In the genomic region with DNA sequence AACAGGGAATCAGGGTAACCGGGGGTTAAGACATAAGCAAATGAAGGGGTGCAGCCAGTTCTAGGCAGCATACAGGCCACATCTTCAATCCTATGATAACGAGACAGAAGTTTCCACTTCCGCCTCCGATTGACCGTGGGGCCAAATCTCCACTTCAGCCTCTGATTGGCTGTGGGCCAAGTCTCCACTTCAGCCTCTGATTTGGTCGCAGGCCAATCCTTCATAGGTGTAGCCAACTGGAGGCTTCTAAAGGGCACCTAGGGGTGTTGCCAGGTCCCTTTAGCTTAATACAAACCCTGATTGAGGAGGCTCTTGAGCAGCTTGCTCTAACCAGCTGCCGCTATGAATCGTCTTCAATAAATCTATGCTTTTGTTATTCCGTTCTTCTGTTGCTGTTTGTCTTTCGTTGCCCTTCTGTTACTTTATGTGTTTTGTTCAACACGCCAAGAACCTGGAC, we compare ENCODE assay signal across 11 cellular contexts. TPM values are rescaled to one million over a fixed set of nuclear protein-coding genes. Genes with fewer than 3 reads are reported as not detected.
DNase-seq lines count a peak whose midpoint lies in the region; ATAC-seq, FAIRE-seq and TF ChIP-seq lines count a peak whose summit lies in the region.
"Had no signal": no experiment of that assay in that cellular context is flagged by ENCODE, and none has a peak within 500 bp of the region (broad histone marks: within the 10 kb centered on the region; RNA-seq: fewer than 3 reads in every experiment).

No MANE protein-coding gene starts in this region.

- no peaks in the 10 kb centered on the region for H4K20me1 ChIP-seq in endothelial cell of umbilical vein (replicated peaks; ENCODE audit: control insufficient read depth, extremely low read depth, insufficient read depth, low read length)

- no peaks in the 10 kb centered on the region for H3K27me3 ChIP-seq in endothelial cell of umbilical vein (ENCODE audit: control insufficient read depth in 2 of 2, insufficient read depth in 2 of 2, low read length in 2 of 2)
- no peaks in the 10 kb centered on the region for H3K27me3 ChIP-seq in testis

- H3K36me3 ChIP-seq in endothelial cell of umbilical vein (ENCODE audit: control insufficient read depth in 2 of 2, extremely low read depth in 1 of 2, insufficient read depth in 2 of 2, low read length in 2 of 2) (no peaks in the 10 kb centered on the region), testis (ENCODE audit: low read depth, missing control alignments) (no peaks in the 10 kb centered on the region)

- H3K4me3 ChIP-seq in endothelial cell of umbilical vein (replicated peaks in 1 of 3; ENCODE audit: insufficient read depth in 1 of 3, low read depth in 1 of 3, low read length in 3 of 3) (no peak overlapping the region), testis (no peak overlapping the region)

- WGBS in testis, 2 donors: 40 to 43% methylated on average over 10 to 11 of the region's 11 CpGs

- intact Hi-C loops in endothelial cell of umbilical vein (cut with micrococcal nuclease): loop anchor here (5.0 kb wide), 1 partner anchor 78 kb away; a partner anchor contains a TSS
- intact Hi-C loops in testis (cut with DNase I; ENCODE audit: low total_unique reads): no loop called here

- H3K4me2 ChIP-seq in endothelial cell of umbilical vein (ENCODE audit: insufficient read depth, low read length): no peak overlapping the region

- DNase-seq in DMS 273 (lab: John Stamatoyannopoulos, UW; ENCODE audit: unreplicated experiment) (peak; percentile 89), NCI-H510A treated with DMSO at 0.1 percent for 48 hours (lab: John Stamatoyannopoulos, UW) (peak; percentile 94), endothelial cell of umbilical vein (ENCODE audit: low read depth, low spot score) (no peak), testis (peak; percentile 75), HuH-7.5 (ENCODE audit: low spot score) (no peak), SW 1271 (lab: John Stamatoyannopoulos, UW) (no peak)

- no TSS peak for BruUV-seq in endothelial cell of umbilical vein (replicated peaks; lab: Mats Ljungman, UMichigan)

- POLR2A ChIA-PET in endothelial cell of umbilical vein (lab: Charles Lee): no interaction called here

- H3K9me1 ChIP-seq in endothelial cell of umbilical vein (replicated peaks; ENCODE audit: control insufficient read depth, extremely low read depth, insufficient read depth, low read length): no peaks in the 10 kb centered on the region

- H3K9me3 ChIP-seq in endothelial cell of umbilical vein (replicated peaks; ENCODE audit: control insufficient read depth, insufficient read depth, low read length) (no peaks in the 10 kb centered on the region), testis (no peaks in the 10 kb centered on the region)

- CTCF ChIA-PET in endothelial cell of umbilical vein (lab: Charles Lee): interaction anchor here (0.6 kb wide), 1 partner anchor 146 kb away, joined by 3 read pairs; no protein-coding TSS in a partner anchor

- H3K27ac ChIP-seq in endothelial cell of umbilical vein (ENCODE audit: insufficient read depth, low read depth, low read length): no peak overlapping the region
- no peak overlapping the region for H3K27ac ChIP-seq in testis

- TF ChIP-seq CTCF in endothelial cell of umbilical vein (IDR thresholded peaks at IDR 0.05; ENCODE audit: extremely low read depth in 1 of 2, insufficient read depth in 1 of 2, low read depth in 1 of 2, low read length in 2 of 2): no peak
- no peak for TF ChIP-seq CTCF in testis (IDR thresholded peaks at IDR 0.05)

- ATAC-seq in HG02642 (IDR thresholded peaks at IDR 0.05; ENCODE audit: poor library complexity, unreplicated experiment): peak; percentile 61
- ATAC-seq in HG03139 (IDR thresholded peaks at IDR 0.05; ENCODE audit: unreplicated experiment): no peak

- no peak for TF ChIP-seq POLR2A in endothelial cell of umbilical vein (IDR thresholded peaks at IDR 0.05; ENCODE audit: low read depth, low read length)
- no peak for TF ChIP-seq POLR2A in testis (IDR thresholded peaks at IDR 0.05)

- H3K4me1 ChIP-seq in endothelial cell of umbilical vein (ENCODE audit: control insufficient read depth, extremely low read depth, insufficient read depth, low read length) (peaks cover 4% of the 10 kb centered on the region), testis (peaks cover 12% of the 10 kb centered on the region)

- no peak overlapping the region for H2AFZ ChIP-seq in endothelial cell of umbilical vein (ENCODE audit: low read depth, low read length)

- peaks cover 2% of the 10 kb centered on the region for H3K79me2 ChIP-seq in endothelial cell of umbilical vein (ENCODE audit: control insufficient read depth, insufficient read depth, low read length)

- dilution Hi-C loops in endothelial cell of umbilical vein (cut with MboI; ENCODE audit: extremely low pct_ligation_motif_present, low sequenced_read_pairs): no loop called here

- peak; percentile 35 for FAIRE-seq in endothelial cell of umbilical vein (lab: Jason Lieb, UNC)

- no peak overlapping the region for H3K9ac ChIP-seq in endothelial cell of umbilical vein (replicated peaks; ENCODE audit: extremely low read depth, insufficient read depth, low read length)

TF ChIP-seq in endothelial cell of umbilical vein, 7 proteins besides CTCF, POLR2A, EP300 and RAD21:
- TF ChIP-seq POLR2AphosphoS5 (IDR thresholded peaks at IDR 0.05; ENCODE audit: insufficient read depth, low read depth, low read length): no peak
- TF ChIP-seq EZH2 (IDR thresholded peaks at IDR 0.05; ENCODE audit: borderline replicate concordance, low read depth, low read length, severe bottlenecking): no peak
- no peak for TF ChIP-seq FOS (IDR thresholded peaks at IDR 0.05; ENCODE audit: borderline replicate concordance, insufficient read depth, low read length)
- TF ChIP-seq GATA2 (IDR thresholded peaks at IDR 0.05; ENCODE audit: insufficient read depth, insufficient read length, low read depth, low read length): no peak
- TF ChIP-seq, protein P1, sequence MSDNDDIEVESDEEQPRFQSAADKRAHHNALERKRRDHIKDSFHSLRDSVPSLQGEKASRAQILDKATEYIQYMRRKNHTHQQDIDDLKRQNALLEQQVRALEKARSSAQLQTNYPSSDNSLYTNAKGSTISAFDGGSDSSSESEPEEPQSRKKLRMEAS (IDR thresholded peaks at IDR 0.05; ENCODE audit: insufficient read depth, insufficient read length): no peak
- no peak for TF ChIP-seq JUN (IDR thresholded peaks at IDR 0.05; ENCODE audit: borderline replicate concordance, insufficient read depth, insufficient read length, low read depth)
- no peak for TF ChIP-seq MYC (IDR thresholded peaks at IDR 0.05; ENCODE audit: low read depth, low read length)

RNA-seq across cellular contexts. Expression of a gene that starts 2.1 kb away (rescaled TPM):
- total RNA-seq in endothelial cell of umbilical vein (202 and 203 TPM in 2 replicates), testis (100 to 1,000 TPM; 337 to 338 TPM)
- polyA plus RNA-seq in endothelial cell of umbilical vein (419 and 481 TPM in 2 replicates), testis (ENCODE audit: insufficient read depth, low read depth, low replicate concordance) (493 TPM)
- 477 and 497 TPM in 2 replicates for polyA plus RNA-seq in endothelial cell of umbilical vein (2011; cell fraction: cytosol; rRNA removed)
- 351 and 359 TPM in 2 replicates for polyA plus RNA-seq in endothelial cell of umbilical vein (2011; cell fraction: nucleus; rRNA removed)
- polyA plus RNA-seq in endothelial cell of umbilical vein (2012): 257 and 321 TPM in 2 replicates
- 266 and 298 TPM in 2 replicates for polyA minus RNA-seq in endothelial cell of umbilical vein
- polyA minus RNA-seq in endothelial cell of umbilical vein (2011; cell fraction: cytosol; rRNA and poly(A)+ RNA removed): 139 TPM
- 59.9 and 70.6 TPM in 2 replicates for polyA minus RNA-seq in endothelial cell of umbilical vein (2011; cell fraction: nucleus; rRNA and poly(A)+ RNA removed)

RNA-seq across cellular contexts. Expression of a gene that starts 10.3 kb away (rescaled TPM):
- total RNA-seq in endothelial cell of umbilical vein: not detected in 2 replicates
- polyA plus RNA-seq in endothelial cell of umbilical vein: not detected in 2 replicates
- polyA plus RNA-seq in endothelial cell of umbilical vein (2011; cell fraction: cytosol; rRNA removed): not detected in 2 replicates
- not detected in 2 replicates for polyA plus RNA-seq in endothelial cell of umbilical vein (2011; cell fraction: nucleus; rRNA removed)
- polyA plus RNA-seq in endothelial cell of umbilical vein (2012): not detected in 2 replicates
- not detected in 2 replicates for polyA minus RNA-seq in endothelial cell of umbilical vein
- not detected for polyA minus RNA-seq in endothelial cell of umbilical vein (2011; cell fraction: cytosol; rRNA and poly(A)+ RNA removed)
- not detected in 2 replicates for polyA minus RNA-seq in endothelial cell of umbilical vein (2011; cell fraction: nucleus; rRNA and poly(A)+ RNA removed)
- 10 to 100 TPM in 1 of 2 donors, 1 to 10 TPM in 1; 8.5 to 17.3 TPM for total RNA-seq in testis
- polyA plus RNA-seq in testis (ENCODE audit: insufficient read depth, low read depth, low replicate concordance): 47.2 TPM
- total RNA-seq: activated CD8-positive, alpha-beta memory T cell treated with anti-CD3 and anti-CD28 coated beads for 36 hours; myocyte; urinary bladder had no signal
- polyA plus RNA-seq: urinary bladder had no signal

Comparison
In these comparisons a context has a peak if more than half of its experiments do, and no peak if none do; other contexts are left out.
1. DNase-seq: peak in DMS 273 (single experiment), NCI-H510A treated with DMSO at 0.1 percent for 48 hours (single experiment) and testis (single experiment); none in endothelial cell of umbilical vein (single experiment), HuH-7.5 (single experiment) and SW 1271 (0 of 2).